Comparison of ENCODE assay signal across 26 cellular contexts in the genomic region with DNA sequence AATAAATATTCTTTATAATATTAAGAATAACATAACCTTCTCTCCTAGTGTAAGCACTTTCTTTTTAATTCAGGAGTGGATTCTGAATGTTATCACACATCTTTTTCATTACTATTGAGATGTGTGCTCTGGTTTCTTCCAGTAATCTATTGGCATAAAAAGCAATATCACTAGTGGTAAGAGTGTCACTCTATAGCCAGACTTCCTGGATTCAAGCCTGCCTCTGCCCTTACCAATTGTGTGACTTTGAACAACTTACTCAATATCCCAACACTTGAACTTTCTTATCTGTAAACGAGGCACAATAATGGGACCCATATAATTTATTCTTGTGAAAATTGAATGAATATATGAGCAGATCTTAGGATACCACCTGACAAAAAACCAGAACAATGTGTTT.
"Had no signal": no experiment of that assay in that cellular context is flagged by ENCODE, and none has a peak within 500 bp of the region (broad histone marks: within the 10 kb centered on the region; RNA-seq: fewer than 3 reads in every experiment).

No MANE protein-coding gene starts in this region.

- FAIRE-seq: endometrium, islet of Langerhans, keratinocyte had no signal

- DNase-seq: colonic mucosa; cortex of kidney; effector CD8-positive, alpha-beta T cell; effector memory CD8-positive, alpha-beta T cell; endodermal cell; erythroblast; esophagus squamous epithelium; foreskin fibroblast; foreskin melanocyte; gastrocnemius medialis; glutamatergic neuron; head of caudate nucleus; heart right ventricle; hippocampal formation; left colon; left lung; left ventricle myocardium superior; lower lobe of right lung; mesenchymal stem cell; midbrain; naive thymus-derived CD4-positive, alpha-beta T cell; natural killer cell had no signal

- ATAC-seq: effector memory CD8-positive, alpha-beta T cell; esophagus mucosa; gastrocnemius medialis; left colon; left lung; left ventricle myocardium superior; lower lobe of right lung; naive thymus-derived CD4-positive, alpha-beta T cell; natural killer cell had no signal
